Comparison of ENCODE assay signal across 27 cellular contexts in genomic region chr5:103990064-103990463, GRCh38.
"Had no signal": no experiment of that assay in that cellular context is flagged by ENCODE, and none has a peak within 500 bp of the region (broad histone marks: within the 10 kb centered on the region; RNA-seq: fewer than 3 reads in every experiment).

No MANE protein-coding gene starts in this region.

- H3K4me3 ChIP-seq: stomach, suprapubic skin, testis, thoracic aorta, thyroid gland, tibial artery, tibial nerve, transverse colon, upper lobe of left lung, upper lobe of right lung, uterus, vagina had no signal

- FAIRE-seq: urothelium cell line had no signal

- H3K4me1 ChIP-seq: stomach, suprapubic skin, testis, thyroid gland, tibial artery, tibial nerve, upper lobe of left lung, upper lobe of right lung, uterus, vagina had no signal

- ATAC-seq: stimulated activated effector memory CD8-positive, alpha-beta T cell treated with anti-CD3 and anti-CD28 coated beads, Interleukin-12 subunit alpha, Interleukin-12 subunit beta, amount 100 ng/mL, for 72 hours; stimulated activated memory B cell treated with anti-CD40 and anti-IgM and Interleukin-4, amounts not matched to agents 10 μg/mL and 1 μg/mL and 100 μg/mL, for 72 hours; stimulated activated naive B cell treated with anti-CD40 and anti-IgM and Interleukin-4, amounts not matched to agents 10 μg/mL and 1 μg/mL and 100 μg/mL, for 72 hours; stimulated activated naive CD8-positive, alpha-beta T cell treated with anti-CD3 and anti-CD28 coated beads, Interleukin-15, amount 100 ng/mL, for 72 hours; stimulated activated naive CD8-positive, alpha-beta T cell treated with anti-CD3 and anti-CD28 coated beads, Interleukin-15, Interleukin-2, amounts not matched to agents 100 U/mL and 50 U/mL, for 24 hours; upper lobe of right lung had no signal

- DNase-seq: stimulated activated CD4-positive, alpha-beta T cell treated with anti-CD3 and anti-CD28 coated beads, Interleukin-2, amount 100 ng/mL, for 48 hours; stimulated activated CD4-positive, alpha-beta T cell treated with anti-CD3 and anti-CD28 coated beads, Interleukin-4, amount 100 ng/mL, for 1 hour; stimulated activated CD4-positive, alpha-beta T cell treated with anti-CD3 and anti-CD28 coated beads, Interleukin-4, amount 100 ng/mL, for 24 hours; stimulated activated CD4-positive, alpha-beta T cell treated with anti-CD3 and anti-CD28 coated beads, Interleukin-4, amount 100 ng/mL, for 4 hours; stimulated activated CD8-positive, alpha-beta memory T cell treated with anti-CD3 and anti-CD28 coated beads, Interleukin-4, amount 100 ng/mL, for 48 hours; stimulated activated naive B cell treated with anti-CD40 and anti-IgM and Interleukin-4, amounts not matched to agents 10 μg/mL and 1 μg/mL and 100 μg/mL, for 72 hours; stimulated activated naive CD4-positive, alpha-beta T cell; stimulated activated naive CD4-positive, alpha-beta T cell treated with Interleukin-2 at 50 U/mL for 16 hours; stimulated activated naive CD8-positive, alpha-beta T cell treated with anti-CD3 and anti-CD28 coated beads, Interleukin-15, amount 100 ng/mL, for 72 hours; stimulated activated naive CD8-positive, alpha-beta T cell treated with anti-CD3 and anti-CD28 coated beads, Interleukin-15, Interleukin-2, amounts not matched to agents 100 U/mL and 50 U/mL, for 24 hours; stomach; substantia nigra; testis; thyroid gland; tibial artery; transverse colon; trophoblast cell; upper lobe of left lung; upper lobe of right lung; uterus had no signal

- H3K27ac ChIP-seq: stomach, suprapubic skin, testis, thoracic aorta, thyroid gland, tibial artery, tibial nerve, transverse colon, upper lobe of left lung, upper lobe of right lung, uterus, vagina had no signal

- H3K36me3 ChIP-seq: stomach, suprapubic skin, thoracic aorta, thyroid gland, tibial artery, tibial nerve, transverse colon, upper lobe of left lung, upper lobe of right lung, uterus, vagina had no signal

- H3K9me3 ChIP-seq: stomach, suprapubic skin, testis, thoracic aorta, thyroid gland, tibial artery, tibial nerve, transverse colon, upper lobe of left lung, upper lobe of right lung, uterus, vagina had no signal

- H3K27me3 ChIP-seq: stomach, suprapubic skin, testis, thyroid gland, tibial artery, tibial nerve, transverse colon, upper lobe of left lung, upper lobe of right lung, uterus, vagina had no signal
